Comparison of ENCODE assay signal across 1 cellular context in genomic region chr1:117174851-117175250, GRCh38.
TF ChIP-seq lines count a peak whose summit lies in the region.

No MANE protein-coding gene starts in this region.

TF ChIP-seq in HepG2, 621 proteins besides CTCF, POLR2A, EP300 and RAD21:
- TF ChIP-seq ISX (CRISPR knock-in tag; conservative IDR thresholded peaks at IDR 0.05) (no peak), ZSCAN29 (CRISPR knock-in tag; conservative IDR thresholded peaks at IDR 0.05) (no peak), BCLAF1 (IDR thresholded peaks at IDR 0.05) (no peak)
TF ChIP-seq in HepG2: peak in this region for 0.
